1 cellular context compared by ENCODE assay signal in genomic region chr7:149673006-149673405, GRCh38.
TF ChIP-seq lines count a peak whose summit lies in the region.

No MANE protein-coding gene starts in this region.

TF ChIP-seq in K562, 482 proteins besides CTCF, POLR2A, EP300 and RAD21 (continued from another document):
- TF ChIP-seq TCF7 (IDR thresholded peaks at IDR 0.05; ENCODE audit: borderline replicate concordance) (no peak), CREB5 (CRISPR knock-in tag; IDR thresholded peaks at IDR 0.05) (no peak), ERF (CRISPR knock-in tag; IDR thresholded peaks at IDR 0.05) (no peak), MCM3 (IDR thresholded peaks at IDR 0.05) (0 out of 2 replicates have a peak, but pooled peaks have one; percentile 18), SNIP1 (IDR thresholded peaks at IDR 0.05; ENCODE audit: low read depth) (no peak), ZNF431 (CRISPR knock-in tag; IDR thresholded peaks at IDR 0.05) (no peak), KLF6 (CRISPR knock-in tag; IDR thresholded peaks at IDR 0.05; ENCODE audit: borderline replicate concordance) (no peak), ZNF134 (CRISPR knock-in tag; conservative IDR thresholded peaks at IDR 0.05) (no peak), ZNF707 (CRISPR knock-in tag; conservative IDR thresholded peaks at IDR 0.05) (no peak), TRIM28 (IDR thresholded peaks at IDR 0.05) (no peak), ZNF512 (tag; IDR thresholded peaks at IDR 0.05) (0 out of 2 replicates have a peak, but pooled peaks have one; percentile 32), MYNN (IDR thresholded peaks at IDR 0.05) (no peak), MYNN (CRISPR knock-in tag; IDR thresholded peaks at IDR 0.05) (no peak), HDAC3 (IDR thresholded peaks at IDR 0.05; ENCODE audit: borderline replicate concordance, partially characterized antibody) (no peak), ZNF830 (CRISPR knock-in tag; IDR thresholded peaks at IDR 0.05) (no peak), MEIS2 (IDR thresholded peaks at IDR 0.05; ENCODE audit: partially characterized antibody) (no peak)
